Comparison of ENCODE assay signal across 8 cellular contexts in the genomic region with DNA sequence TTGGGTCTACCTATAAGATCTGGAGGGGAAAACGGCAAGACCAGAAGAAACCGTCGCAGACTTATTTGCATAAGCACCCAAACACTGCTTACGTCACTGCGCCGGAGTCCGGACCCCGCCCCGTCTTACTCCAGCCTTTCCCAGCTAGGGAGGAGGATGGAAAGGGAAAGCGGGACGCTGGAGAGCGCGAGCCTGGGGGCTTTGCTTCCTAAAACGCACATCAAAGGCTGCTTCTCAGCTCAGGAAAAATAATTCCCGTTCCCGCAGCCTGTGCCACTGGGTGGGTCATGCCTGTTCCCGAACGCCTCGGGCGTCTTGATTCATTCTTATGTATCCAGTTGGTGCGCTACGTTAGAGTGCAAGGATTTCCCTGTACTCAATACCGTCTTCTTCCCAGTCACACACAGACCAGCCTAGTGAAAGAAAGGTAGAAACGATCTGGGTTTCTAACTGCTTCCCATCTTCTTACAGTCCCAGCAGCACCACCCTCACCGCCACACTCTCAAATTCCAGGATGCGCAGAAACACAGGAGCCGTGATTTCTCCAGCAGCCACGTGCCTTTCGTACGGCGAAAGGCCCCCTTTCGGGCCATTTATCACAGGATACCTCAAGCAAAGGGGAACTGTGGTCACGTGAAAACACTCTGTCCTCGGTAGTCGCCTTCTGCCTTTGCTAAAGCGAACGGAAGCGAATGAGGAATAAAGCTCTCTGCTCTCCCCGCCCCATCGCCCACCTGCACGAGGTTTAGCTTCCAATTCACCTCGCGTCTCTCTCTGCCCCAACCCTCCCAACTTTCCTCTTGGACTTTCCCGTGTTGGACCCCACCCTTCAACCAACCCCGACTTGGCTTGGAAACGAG. TPM values are rescaled to one million over a fixed set of nuclear protein-coding genes. Genes with fewer than 3 reads are reported as not detected.
A peak's percentile ranks its signal among the peaks of the same experiment; 100 is the strongest.
DNase-seq lines count a peak whose midpoint lies in the region; ATAC-seq and TF ChIP-seq lines count a peak whose summit lies in the region.

No MANE protein-coding gene starts in this region.

- no peak for TF ChIP-seq EP300 in stomach (IDR thresholded peaks at IDR 0.05)

- H3K9ac ChIP-seq in HUES6 (ENCODE audit: low read length), result peak overlapping the region; percentile 67
- no peak overlapping the region for H3K9ac ChIP-seq in duodenal mucosa (ENCODE audit: low read depth in 1 of 2, low read length in 2 of 2)

- H3K27ac ChIP-seq in HUES6 (ENCODE audit: low read depth, low read length), result no peak overlapping the region
- no peak overlapping the region for H3K27ac ChIP-seq in SJSA1
- no peak overlapping the region for H3K27ac ChIP-seq in duodenal mucosa (ENCODE audit: low read depth, low read length)
- H3K27ac ChIP-seq in left lung, result no peak overlapping the region
- H3K27ac ChIP-seq in stomach, result no peak overlapping the region

- ATAC-seq in left lung, result peak; percentile 85

- TF ChIP-seq POLR2A in stomach (IDR thresholded peaks at IDR 0.05), result no peak

- intact Hi-C loops in left lung (cut with DNase I) (no loop called here), stomach (cut with DNase I; ENCODE audit: low total_unique reads) (no loop called here)

- H3K27me3 ChIP-seq in HUES6 (ENCODE audit: control insufficient read depth, insufficient read depth, low read length) (peaks cover 22% of the 10 kb centered on the region), SJSA1 (replicated peaks) (peaks cover 19% of the 10 kb centered on the region), duodenal mucosa (ENCODE audit: control insufficient read depth in 1 of 2, insufficient read depth in 2 of 2, low read length in 2 of 2) (peaks cover 18 to 34% of the 10 kb centered on the region in 2 donors), left lung (peaks cover 44 to 59% of the 10 kb centered on the region in 2 donors), stomach (peaks cover 0 to 61% (median 38%) of the 10 kb centered on the region in 3 donors)

- H3K4me1 ChIP-seq in HUES6 (ENCODE audit: control insufficient read depth, insufficient read depth, low read length), result peaks cover 4% of the 10 kb centered on the region; the same call in 1 of the 2 replicates
- peaks cover 15% of the 10 kb centered on the region for H3K4me1 ChIP-seq in SJSA1 (replicated peaks)
- H3K4me1 ChIP-seq in duodenal mucosa (ENCODE audit: control insufficient read depth in 1 of 2, insufficient read depth in 2 of 2, low read length in 2 of 2), result peaks cover 5 to 18% of the 10 kb centered on the region in 2 donors
- peaks cover 0 to 14% of the 10 kb centered on the region in 2 donors for H3K4me1 ChIP-seq in left lung
- H3K4me1 ChIP-seq in stomach, result peaks cover 0 to 30% (median 28%) of the 10 kb centered on the region in 4 donors

- peak; percentile 90 for DNase-seq in Caki2 (ENCODE audit: low read depth)
- DNase-seq in SJSA1 (ENCODE audit: low read depth in 1 of 2, low spot score in 2 of 2), result peak; percentile 41 to 54
- DNase-seq in left lung, result peak in 1 of 2 donors; percentile 40
- no peak for DNase-seq in stomach
- DNase-seq in cortex of kidney (lab: John Stamatoyannopoulos, UW), result no peak
- no peak for DNase-seq in GOT3 (lab: John Stamatoyannopoulos, UW)

- TF ChIP-seq CTCF in left lung (IDR thresholded peaks at IDR 0.05) (no peak), stomach (IDR thresholded peaks at IDR 0.05) (no peak)

- H3K36me3 ChIP-seq in HUES6 (ENCODE audit: control insufficient read depth, insufficient read depth, low read length) (no peaks in the 10 kb centered on the region), SJSA1 (no peaks in the 10 kb centered on the region), duodenal mucosa (ENCODE audit: control insufficient read depth in 1 of 2, insufficient read depth in 2 of 2, low read length in 2 of 2) (no peaks in the 10 kb centered on the region), left lung (no peaks in the 10 kb centered on the region), stomach (no peaks in the 10 kb centered on the region)

- H3K4me3 ChIP-seq in HUES6 (ENCODE audit: low read depth, low read length) (peak overlapping the region; percentile 88), SJSA1 (peak overlapping the region; percentile 40), duodenal mucosa (ENCODE audit: low read depth in 1 of 2, low read length in 2 of 2) (peak overlapping the region; percentile 40 to 73), left lung (peak overlapping the region in 1 of 2 donors; percentile 42), stomach (peak overlapping the region; percentile 36 to 53 (median 45))

- no peaks in the 10 kb centered on the region for H3K9me3 ChIP-seq in HUES6 (ENCODE audit: control insufficient read depth, insufficient read depth, low read depth, low read length)
- H3K9me3 ChIP-seq in SJSA1 (replicated peaks), result no peaks in the 10 kb centered on the region
- no peaks in the 10 kb centered on the region for H3K9me3 ChIP-seq in duodenal mucosa (ENCODE audit: control insufficient read depth in 1 of 2, low read length in 2 of 2)
- no peaks in the 10 kb centered on the region for H3K9me3 ChIP-seq in left lung
- H3K9me3 ChIP-seq in stomach, result peaks cover 0 to 4% (median 0%) of the 10 kb centered on the region in 4 donors

- 2 to 7% (median 2%) methylated on average over 46 of the region's 46 CpGs for WGBS in stomach, 5 donors

- in situ Hi-C loops in Caki2 (cut with HindIII; ENCODE audit: low pct_unique_long_range_greater_than_20kb, low sequenced_read_pairs), result no loop called here

RNA-seq across cellular contexts. Expression of gene SLC6A15, which starts 1.0 kb away (rescaled TPM):
- total RNA-seq in Caki2 (2014; rRNA removed; shearing (Covaris generic); ENCODE audit: low replicate concordance), result 6.2 and 6.7 TPM in 2 replicates
- total RNA-seq in SJSA1 (2014; rRNA removed; shearing (Covaris generic)), result 0.16 and 0.18 TPM in 2 replicates
- total RNA-seq in left lung, result under 1 TPM in 1 of 2 donors, not detected in 1; 0.21 TPM
- total RNA-seq in stomach, result 1 to 10 TPM in 1 of 5 donors, not detected in 4; 2.6 TPM
- 1 to 10 TPM in 1 of 3 donors, not detected in 2; 1.5 TPM for polyA plus RNA-seq in stomach

Comparison
In these comparisons a context has a peak if more than half of its experiments do, and no peak if none do; other contexts are left out.
1. DNase-seq: peak in Caki2 (single experiment) and SJSA1 (2 of 2); none in stomach (single experiment), cortex of kidney (single experiment) and GOT3 (single experiment).